Comparison of ENCODE assay signal across 29 cellular contexts in the genomic region with DNA sequence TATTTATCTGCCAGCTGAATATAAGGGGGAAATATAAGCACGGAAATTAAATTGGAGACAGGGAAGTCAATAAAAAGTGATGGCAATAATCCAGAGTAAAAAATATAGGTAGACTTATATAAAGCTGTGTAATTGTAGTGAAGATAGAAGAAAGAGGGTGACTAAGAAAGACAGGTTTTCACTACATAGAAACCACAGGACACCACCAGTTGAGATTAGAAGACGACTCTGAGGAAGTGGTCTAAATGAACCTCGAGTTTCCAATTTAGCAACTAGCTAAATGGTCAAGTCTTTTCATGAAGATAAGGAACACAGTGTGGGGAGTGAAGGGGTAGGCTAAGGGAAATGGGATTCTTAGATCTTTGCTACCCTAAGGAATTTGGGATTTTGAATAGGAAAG.
"Had no signal": no experiment of that assay in that cellular context is flagged by ENCODE, and none has a peak within 500 bp of the region (broad histone marks: within the 10 kb centered on the region; RNA-seq: fewer than 3 reads in every experiment).

No MANE protein-coding gene starts in this region.

- ATAC-seq: activated CD4-positive, alpha-beta T cell treated with anti-CD3 and anti-CD28 coated beads for 36 hours; activated CD8-positive, alpha-beta memory T cell treated with anti-CD3 and anti-CD28 coated beads, Interleukin-2, amount 10 ng/mL, durations not matched to agents 7 days and 5 days; activated CD8-positive, alpha-beta T cell treated with anti-CD3 and anti-CD28 coated beads, Interleukin-2, amount 10 ng/mL, durations not matched to agents 7 days and 5 days; activated naive CD8-positive, alpha-beta T cell treated with anti-CD3 and anti-CD28 coated beads, Interleukin-2, amount 50 U/mL, for 24 hours; gastroesophageal sphincter; heart right ventricle had no signal

- H3K27ac ChIP-seq: adrenal gland, breast epithelium, cardiac muscle cell, colonic mucosa, epithelial cell of prostate, esophagus squamous epithelium, gastroesophageal sphincter, heart right ventricle had no signal

- H3K9me3 ChIP-seq: adrenal gland, breast epithelium, colonic mucosa, esophagus squamous epithelium, gastroesophageal sphincter, heart right ventricle had no signal

- H3K4me3 ChIP-seq: adrenal gland, breast epithelium, cardiac muscle cell, colonic mucosa, esophagus squamous epithelium, gastroesophageal sphincter, heart right ventricle had no signal

- H3K27me3 ChIP-seq: adrenal gland, breast epithelium, cardiac muscle cell, colonic mucosa, esophagus squamous epithelium, gastroesophageal sphincter, heart right ventricle had no signal

- H3K4me1 ChIP-seq: adrenal gland, breast epithelium, colonic mucosa, esophagus squamous epithelium, gastroesophageal sphincter, heart right ventricle had no signal

- DNase-seq: activated CD4-positive, alpha-beta memory T cell treated with anti-CD3 and anti-CD28 coated beads for 36 hours; activated CD4-positive, alpha-beta T cell treated with anti-CD3 and anti-CD28 coated beads for 36 hours; activated CD4-positive, alpha-beta T cell treated with anti-CD3 and anti-CD28 coated beads, Interleukin-2, amount 10 ng/mL, durations not matched to agents 24 days and 14 days; activated CD4-positive, CD25-positive, alpha-beta regulatory T cell; activated CD4-positive, CD25-positive, alpha-beta regulatory T cell treated with anti-CD3 and anti-CD28 coated beads, Interleukin-2, amount 50 U/mL, for 72 hours; activated CD8-positive, alpha-beta memory T cell treated with anti-CD3 and anti-CD28 coated beads, Interleukin-2, amount 10 ng/mL, durations not matched to agents 7 days and 5 days; activated CD8-positive, alpha-beta memory T cell treated with anti-CD3 and anti-CD28 coated beads, Interleukin-2, amount 50 U/mL, for 4 hours; activated CD8-positive, alpha-beta T cell treated with anti-CD3 and anti-CD28 coated beads, Interleukin-2, amount 10 ng/mL, durations not matched to agents 7 days and 5 days; activated effector memory CD4-positive, alpha-beta T cell treated with anti-CD3 and anti-CD28 coated beads, Interleukin-2, amount 50 U/mL, for 16 hours; activated naive CD4-positive, alpha-beta T cell treated with anti-CD3 and anti-CD28 coated beads for 36 hours; activated naive CD8-positive, alpha-beta T cell treated with anti-CD3 and anti-CD28 coated beads for 36 hours; activated naive CD8-positive, alpha-beta T cell treated with anti-CD3 and anti-CD28 coated beads, Interleukin-2, amount 50 U/mL, for 24 hours; activated T-cell treated with anti-CD3 and anti-CD28 coated beads, Interleukin-2, amount 50 U/mL, for 1 hour; activated T-cell treated with anti-CD3 and anti-CD28 coated beads, Interleukin-2, amount 50 U/mL, for 48 hours; adrenal gland; amygdala; aorta; central memory CD4-positive, alpha-beta T cell; cerebellar nuclear complex; colonic mucosa; effector CD8-positive, alpha-beta T cell; esophagus squamous epithelium; foreskin melanocyte; heart right ventricle; hippocampal formation had no signal

- H3K36me3 ChIP-seq: adrenal gland, breast epithelium, cardiac muscle cell, colonic mucosa, esophagus squamous epithelium, gastroesophageal sphincter, heart right ventricle had no signal
